In genomic region chr1:224042557-224043118, GRCh38 we compare ENCODE assay signal across 25 cellular contexts.
DNase-seq lines count a peak whose midpoint lies in the region; ATAC-seq and TF ChIP-seq lines count a peak whose summit lies in the region.
"Had no signal": no experiment of that assay in that cellular context is flagged by ENCODE, and none has a peak within 500 bp of the region (broad histone marks: within the 10 kb centered on the region; RNA-seq: fewer than 3 reads in every experiment).

No MANE protein-coding gene starts in this region.

- no peak for TF ChIP-seq CTCF in A673 (conservative IDR thresholded peaks at IDR 0.05; ENCODE audit: low read depth, low read length)

- no peaks in the 10 kb centered on the region for H3K27me3 ChIP-seq in A673 (replicated peaks; ENCODE audit: insufficient read depth, low read depth, low read length, poor library complexity)
- H3K27me3 ChIP-seq: BLaER1, cardiac muscle cell had no signal

- no peak overlapping the region for H3K4me3 ChIP-seq in A673 (ENCODE audit: low read depth, low read length, poor library complexity, severe bottlenecking)
- H3K4me3 ChIP-seq: BLaER1, cardiac muscle cell, heart left ventricle had no signal

- peak overlapping the region; percentile 1 for H3K27ac ChIP-seq in A673 (ENCODE audit: low read depth, low read length, poor library complexity, severe bottlenecking)
- H3K27ac ChIP-seq: BLaER1, cardiac muscle cell, epithelial cell of prostate, heart left ventricle had no signal

- no peaks in the 10 kb centered on the region for H3K9me3 ChIP-seq in A673 (ENCODE audit: low read depth, low read length, poor library complexity, severe bottlenecking)
- H3K9me3 ChIP-seq: BLaER1, heart left ventricle had no signal

- CTCF ChIA-PET in A673 (lab: Charles Lee) = no interaction called here

- peak; percentile 82 for DNase-seq in A673 (ENCODE audit: low spot score)
- peak; percentile 37 for DNase-seq in NCI-H2227 (lab: John Stamatoyannopoulos, UW; ENCODE audit: unreplicated experiment)
- peak; percentile 33 for DNase-seq in astrocyte of the hippocampus (ENCODE audit: low read depth, low spot score)
- no peak for DNase-seq in HuH-7.5 (ENCODE audit: low spot score)
- DNase-seq in stimulated activated CD4-positive, alpha-beta T cell treated with anti-CD3 and anti-CD28 coated beads, Interleukin-15, amount 100 ng/mL, for 24 hours = no peak
- DNase-seq: ACHN; activated CD4-positive, alpha-beta T cell treated with anti-CD3 and anti-CD28 coated beads, Interleukin-2, amount 50 U/mL, for 48 hours; activated naive CD4-positive, alpha-beta T cell; amygdala; EL; H7; heart left ventricle; left cardiac atrium; MV-4-11; naive thymus-derived CD4-positive, alpha-beta T cell; NCI-H510A; posterior cingulate gyrus; RPMI8226; T-helper 17 cell had no signal

- intact Hi-C loops in A673 (cut with micrococcal nuclease; ENCODE audit: unreplicated experiment) = no loop called here

- H3K36me3 ChIP-seq in A673 (ENCODE audit: insufficient read depth, low read length, poor library complexity, severe bottlenecking) = no peaks in the 10 kb centered on the region
- H3K36me3 ChIP-seq: BLaER1, cardiac muscle cell, heart left ventricle had no signal

- H3K4me1 ChIP-seq in A673 (ENCODE audit: insufficient read depth, low read length, poor library complexity, severe bottlenecking) = peaks cover 13% of the 10 kb centered on the region
- H3K4me1 ChIP-seq: BLaER1, heart left ventricle had no signal

- POLR2A ChIA-PET in A673 (lab: Charles Lee; ENCODE audit: low non-redundant PET) = no interaction called here

- no TSS peak for BruUV-seq in A673 (replicated peaks; lab: Mats Ljungman, UMichigan)

- ATAC-seq in GM19351 (IDR thresholded peaks at IDR 0.05; ENCODE audit: unreplicated experiment) (peak; percentile 50), GM21737 (IDR thresholded peaks at IDR 0.05; ENCODE audit: unreplicated experiment) (no peak), GM21723 (IDR thresholded peaks at IDR 0.05; ENCODE audit: unreplicated experiment) (no peak)
- ATAC-seq: heart left ventricle; left cardiac atrium; naive thymus-derived CD4-positive, alpha-beta T cell; T-helper 17 cell had no signal

Comparison
In these comparisons a context has a peak if more than half of its experiments do, and no peak if none do; other contexts are left out.
1. DNase-seq: peak in A673 (single experiment), NCI-H2227 (single experiment) and astrocyte of the hippocampus (single experiment); none in HuH-7.5 (single experiment) and stimulated activated CD4-positive, alpha-beta T cell treated with anti-CD3 and anti-CD28 coated beads, Interleukin-15, amount 100 ng/mL, for 24 hours (single experiment).